In the genomic region with DNA sequence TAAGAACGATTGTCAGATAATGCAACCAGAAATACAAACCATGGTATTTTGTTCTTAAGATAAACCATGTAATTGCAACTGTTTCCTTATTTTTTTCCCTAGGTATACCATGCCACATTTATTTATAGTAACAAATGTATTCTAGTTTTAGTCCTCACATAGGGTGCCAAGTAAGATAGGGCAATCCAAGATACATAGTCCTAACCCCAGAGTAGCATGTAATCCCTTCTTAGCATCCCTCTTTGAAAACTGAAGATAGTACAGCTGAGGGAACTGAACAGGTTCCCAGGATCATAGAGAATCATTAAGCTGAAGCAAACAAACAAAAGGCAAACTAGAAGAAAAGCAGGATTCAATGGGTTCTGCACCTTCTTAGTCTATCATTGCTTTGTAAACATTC, we compare ENCODE assay signal across 25 cellular contexts. TPM values are rescaled to one million over a fixed set of nuclear protein-coding genes. Genes with fewer than 3 reads are reported as not detected.
DNase-seq lines count a peak whose midpoint lies in the region; ATAC-seq, FAIRE-seq and TF ChIP-seq lines count a peak whose summit lies in the region.
"Had no signal": no experiment of that assay in that cellular context is flagged by ENCODE, and none has a peak within 500 bp of the region (broad histone marks: within the 10 kb centered on the region; RNA-seq: fewer than 3 reads in every experiment).

No MANE protein-coding gene starts in this region.

- CTCF ChIA-PET in CD8-positive, alpha-beta T cell (lab: Charles Lee) = interaction anchor here (1.3 kb wide), 1 partner anchor 21 kb away, joined by 4 read pairs; no protein-coding TSS in a partner anchor
- CTCF ChIA-PET in K562 (lab: Yijun Ruan, JAX; ENCODE audit: low intra/inter-chr PET ratio) = no interaction called here

- in situ Hi-C loops in K562 (cut with MboI) = no loop called here

- H4K20me1 ChIP-seq in K562 (replicated peaks; ENCODE audit: control insufficient read depth, insufficient read depth, low read length) (no peaks in the 10 kb centered on the region), smooth muscle cell (ENCODE audit: low read depth) (no peaks in the 10 kb centered on the region)

- peak; percentile 12 for ATAC-seq in left ventricle myocardium superior
- no peak for ATAC-seq in Right ventricle myocardium inferior
- ATAC-seq in CD8-positive, alpha-beta T cell = no peak
- no peak for ATAC-seq in K562
- no peak for ATAC-seq in GM21717 (IDR thresholded peaks at IDR 0.05; ENCODE audit: unreplicated experiment)
- no peak for ATAC-seq in GM21529 (IDR thresholded peaks at IDR 0.05; ENCODE audit: unreplicated experiment)

- no peaks in the 10 kb centered on the region for H3K79me2 ChIP-seq in K562 (ENCODE audit: control insufficient read depth, insufficient read depth, low read length)
- H3K79me2 ChIP-seq in smooth muscle cell (ENCODE audit: low read depth) = no peaks in the 10 kb centered on the region

- BruUV-seq in K562 (replicated peaks; lab: Mats Ljungman, UMichigan) = no TSS peak

- H3K27me3 ChIP-seq in CD8-positive, alpha-beta T cell (ENCODE audit: insufficient read depth, low read length) = no peaks in the 10 kb centered on the region
- H3K27me3 ChIP-seq in K562 (ENCODE audit: control insufficient read depth in 2 of 2, insufficient read depth in 2 of 2, low read length in 2 of 2) (no peaks in the 10 kb centered on the region), smooth muscle cell (ENCODE audit: low read depth) (no peaks in the 10 kb centered on the region)

- no peaks in the 10 kb centered on the region for H3K9me3 Mint-ChIP-seq in CD8-positive, alpha-beta T cell

- peaks cover 6% of the 10 kb centered on the region for H3F3A ChIP-seq in smooth muscle cell (ENCODE audit: low read depth)

- no peak for DNase-seq in left ventricle myocardium superior
- DNase-seq in Right ventricle myocardium inferior (ENCODE audit: missing footprints) = no peak
- DNase-seq in CD8-positive, alpha-beta T cell = no peak
- DNase-seq in K562 (ENCODE audit: extremely low read depth in 1 of 4, low spot score in 3 of 4) = no peak
- no peak for DNase-seq in smooth muscle cell (lab: John Stamatoyannopoulos, UW; ENCODE audit: unreplicated experiment)
- DNase-seq: ACHN, DMS153, GDM1, GM23248, HCEC 1CT, IMR-90, Karpas-422, NCI-H1436, NCI-H1930, NCI-H345, NCI-H524 treated with DMSO at 0.1 percent for 48 hours, PC-3, RPMI8226 had no signal

- TF ChIP-seq POLR2A in K562 (conservative IDR thresholded peaks at IDR 0.05) = no peak; the same call in 1 of the 2 replicates

- H3K4me3 ChIP-seq in CD8-positive, alpha-beta T cell (ENCODE audit: low read depth, low read length) = no peak overlapping the region
- H3K4me3 ChIP-seq in K562 (no peak overlapping the region), smooth muscle cell (no peak overlapping the region)
- H3K4me3 ChIP-seq: GM23248 had no signal

- peaks cover 55% of the 10 kb centered on the region for H3K36me3 ChIP-seq in CD8-positive, alpha-beta T cell (ENCODE audit: insufficient read depth, low read length)
- peaks cover 97% of the 10 kb centered on the region for H3K36me3 ChIP-seq in K562 (ENCODE audit: control insufficient read depth, insufficient read depth, low read length)
- H3K36me3 ChIP-seq in smooth muscle cell (ENCODE audit: low read depth) = peaks cover 18% of the 10 kb centered on the region

- H3K36me3 Mint-ChIP-seq in CD8-positive, alpha-beta T cell = peaks cover 87% of the 10 kb centered on the region

- H3K4me3 Mint-ChIP-seq in CD8-positive, alpha-beta T cell = no peak overlapping the region

- TF ChIP-seq CTCF in CD8-positive, alpha-beta T cell (IDR thresholded peaks at IDR 0.05) = no peak
- TF ChIP-seq CTCF in K562 (IDR thresholded peaks at IDR 0.05 in 2 of 3, conservative IDR thresholded peaks at IDR 0.05 in 1 of 3; ENCODE audit: insufficient read depth in 2 of 3, low read depth in 1 of 3, low read length in 3 of 3) (no peak), smooth muscle cell (IDR thresholded peaks at IDR 0.05; ENCODE audit: borderline replicate concordance, insufficient read depth, poor library complexity, severe bottlenecking) (no peak)

- POLR2A ChIA-PET in CD8-positive, alpha-beta T cell (lab: Charles Lee) = interaction anchor here (1.6 kb wide), 1 partner anchor 10 kb away, joined by 5 read pairs; no protein-coding TSS in a partner anchor
- POLR2A ChIA-PET in K562 (lab: Yijun Ruan, JAX) = no interaction called here

- peak overlapping the region; percentile 70 for H3K27ac Mint-ChIP-seq in CD8-positive, alpha-beta T cell

- no peak for FAIRE-seq in K562 (lab: Jason Lieb, UNC)

- H3K4me2 ChIP-seq in K562 (ENCODE audit: insufficient read depth, low read length) (no peak overlapping the region), smooth muscle cell (no peak overlapping the region)

- WGBS in K562 (ENCODE audit: insufficient coverage, low coverage, missing lambda C conversion rate) = 95% methylated on average over 1 of the region's 1 CpG
- WGBS in smooth muscle cell (ENCODE audit: low lambda C conversion rate) = 100% methylated on average over 1 of the region's 1 CpG

- H3K27me3 Mint-ChIP-seq in CD8-positive, alpha-beta T cell (ENCODE audit: low read depth) = no peaks in the 10 kb centered on the region

- H3K4me1 Mint-ChIP-seq in CD8-positive, alpha-beta T cell (ENCODE audit: low read depth) = peaks cover 51% of the 10 kb centered on the region

- H3K4me1 ChIP-seq in CD8-positive, alpha-beta T cell (ENCODE audit: insufficient read depth, low read length) = no peaks in the 10 kb centered on the region
- H3K4me1 ChIP-seq in K562 (replicated peaks in 1 of 2; ENCODE audit: control insufficient read depth in 2 of 2, insufficient read depth in 2 of 2, low read length in 2 of 2) = no peaks in the 10 kb centered on the region
- no peaks in the 10 kb centered on the region for H3K4me1 ChIP-seq in smooth muscle cell (ENCODE audit: low read depth)

- no peaks in the 10 kb centered on the region for H3K9me1 ChIP-seq in K562 (ENCODE audit: control insufficient read depth, insufficient read depth, low read length)

- TF ChIP-seq EP300 in K562 (IDR thresholded peaks at IDR 0.05; ENCODE audit: low read length) = no peak

- no peak for TF ChIP-seq RAD21 in K562 (CRISPR knock-in tag; conservative IDR thresholded peaks at IDR 0.05 in 1 of 2, IDR thresholded peaks at IDR 0.05 in 1 of 2)

- H3K9me3 ChIP-seq in CD8-positive, alpha-beta T cell (ENCODE audit: low read length) = no peaks in the 10 kb centered on the region
- H3K9me3 ChIP-seq in K562 (replicated peaks; ENCODE audit: control insufficient read depth, insufficient read depth, low read depth, low read length) (no peaks in the 10 kb centered on the region), smooth muscle cell (replicated peaks; ENCODE audit: low read depth) (no peaks in the 10 kb centered on the region)

- no peak overlapping the region for H3K9ac ChIP-seq in K562 (ENCODE audit: insufficient read depth in 1 of 2, low read depth in 2 of 2, low read length in 2 of 2)
- H3K9ac ChIP-seq in smooth muscle cell (ENCODE audit: low read depth) = no peak overlapping the region
- H3K9ac ChIP-seq: GM23248 had no signal

- no peak overlapping the region for H3K27ac ChIP-seq in CD8-positive, alpha-beta T cell (ENCODE audit: low read depth, low read length)
- H3K27ac ChIP-seq in K562 (ENCODE audit: extremely low read depth, low read depth, low read length) = no peak overlapping the region
- H3K27ac ChIP-seq in smooth muscle cell (ENCODE audit: low read depth) = no peak overlapping the region
- H3K27ac ChIP-seq: C4-2B, GM23248, HL-60 had no signal

- intact Hi-C loops in left ventricle myocardium superior (cut with micrococcal nuclease) (no loop called here), Right ventricle myocardium inferior (cut with DNase I) (no loop called here), K562 (cut with micrococcal nuclease) (no loop called here)
- intact Hi-C loops in CD8-positive, alpha-beta T cell (cut with DNase I, micrococcal nuclease) = loop anchor here in 1 of 2 experiments (2.0 kb wide), 1 partner anchor 15 kb away; no protein-coding TSS in a partner anchor

- H2AFZ ChIP-seq in K562 (ENCODE audit: low read depth, low read length) (no peak overlapping the region), smooth muscle cell (ENCODE audit: low read depth) (no peak overlapping the region)
- H2AFZ ChIP-seq: GM23248 had no signal

RNA-seq across cellular contexts. Expression of a gene that starts 24.8 kb away (rescaled TPM):
- total RNA-seq in left ventricle myocardium superior (12.6 TPM), Right ventricle myocardium inferior (11.2 TPM), K562 (2014; rRNA removed) (51.9 and 56.7 TPM in 2 replicates), K562 (2014; rRNA removed; fragmentation: Illumina TruSeq; extraction: Trizol) (47.2 and 52.8 TPM in 2 replicates), K562 (2015; rRNA removed; fragmentation: Illumina TruSeq; extraction: Trizol) (45.5 and 47.4 TPM in 2 replicates), K562 (2021) (41.1 and 45.2 TPM in 2 replicates), smooth muscle cell (16.1 and 25.5 TPM in 2 replicates)
- total RNA-seq in CD8-positive, alpha-beta T cell = 10 to 100 TPM; 26.0 to 26.5 TPM
- 87.5 and 204 TPM in 2 replicates for total RNA-seq in K562 (2011; cell fraction: chromatin; rRNA removed; ENCODE audit: low replicate concordance)
- 66.0 and 72.5 TPM in 2 replicates for total RNA-seq in K562 (2011; cell fraction: nucleolus; rRNA removed)
- 99.0 and 133 TPM in 2 replicates for total RNA-seq in K562 (2011; cell fraction: nucleoplasm; rRNA removed)
- polyA plus RNA-seq in K562 (2011; rRNA removed) (30.0 and 38.1 TPM in 2 replicates), K562 (2014; fragmentation: Illumina TruSeq; extraction: Trizol) (33.3 and 39.8 TPM in 2 replicates), K562 (2014; fragmentation: Nextera tagmentation; extraction: Ambion mirVana) (10 to 100 TPM; 58.1 to 58.2 TPM), K562 (2014; rRNA removed) (49.3 and 53.6 TPM in 2 replicates), smooth muscle cell (16.2 and 18.6 TPM in 2 replicates)
- polyA plus RNA-seq in K562 (2011; cell fraction: cytosol; rRNA removed) = 5.8 and 8.1 TPM in 2 replicates
- polyA plus RNA-seq in K562 (2011; cell fraction: nucleus; rRNA removed) = 47.1 and 48.8 TPM in 2 replicates
- polyA plus RNA-seq in K562 (2012) = 24.9 and 33.0 TPM in 2 replicates
- 51.5 and 52.6 TPM in 2 replicates for polyA minus RNA-seq in K562 (2011; rRNA and poly(A)+ RNA removed)
- polyA minus RNA-seq in K562 (2011; cell fraction: cytosol; rRNA and poly(A)+ RNA removed) = 10.5 and 18.2 TPM in 2 replicates
- 67.2 and 68.6 TPM in 2 replicates for polyA minus RNA-seq in K562 (2011; cell fraction: nucleus; rRNA and poly(A)+ RNA removed)

RNA-seq across cellular contexts. Expression of a gene that starts 28.0 kb away (rescaled TPM):
- total RNA-seq in left ventricle myocardium superior (57.4 TPM), Right ventricle myocardium inferior (46.6 TPM), K562 (2014; rRNA removed) (32.0 and 40.8 TPM in 2 replicates), K562 (2014; rRNA removed; fragmentation: Illumina TruSeq; extraction: Trizol) (73.4 and 88.6 TPM in 2 replicates), K562 (2015; rRNA removed; fragmentation: Illumina TruSeq; extraction: Trizol) (46.5 and 57.4 TPM in 2 replicates), K562 (2021) (44.5 and 47.9 TPM in 2 replicates), smooth muscle cell (47.2 and 77.5 TPM in 2 replicates)
- total RNA-seq in CD8-positive, alpha-beta T cell = 100 to 1,000 TPM; 143 to 144 TPM
- 48.7 and 125 TPM in 2 replicates for total RNA-seq in K562 (2011; cell fraction: chromatin; rRNA removed; ENCODE audit: low replicate concordance)
- total RNA-seq in K562 (2011; cell fraction: nucleolus; rRNA removed) = 26.8 and 34.5 TPM in 2 replicates
- total RNA-seq in K562 (2011; cell fraction: nucleoplasm; rRNA removed) = 43.4 and 64.5 TPM in 2 replicates
- polyA plus RNA-seq in K562 (2011; rRNA removed) (67.7 and 84.0 TPM in 2 replicates), K562 (2014; fragmentation: Illumina TruSeq; extraction: Trizol) (44.2 and 48.3 TPM in 2 replicates), K562 (2014; fragmentation: Nextera tagmentation; extraction: Ambion mirVana) (100 to 1,000 TPM; 271 to 331 TPM), K562 (2014; rRNA removed) (47.1 and 54.1 TPM in 2 replicates), smooth muscle cell (26.8 and 31.5 TPM in 2 replicates)
- polyA plus RNA-seq in K562 (2011; cell fraction: cytosol; rRNA removed) = 18.6 and 37.9 TPM in 2 replicates
- polyA plus RNA-seq in K562 (2011; cell fraction: nucleus; rRNA removed) = 36.1 and 58.0 TPM in 2 replicates
- polyA plus RNA-seq in K562 (2012) = 39.7 and 46.8 TPM in 2 replicates
- polyA minus RNA-seq in K562 (2011; rRNA and poly(A)+ RNA removed) = 92.3 and 99.7 TPM in 2 replicates
- 27.1 and 49.5 TPM in 2 replicates for polyA minus RNA-seq in K562 (2011; cell fraction: cytosol; rRNA and poly(A)+ RNA removed)
- polyA minus RNA-seq in K562 (2011; cell fraction: nucleus; rRNA and poly(A)+ RNA removed) = 64.0 and 118 TPM in 2 replicates

RNA-seq across cellular contexts. Expression of a gene that starts 41.3 kb away (rescaled TPM):
- 0.17 TPM for total RNA-seq in left ventricle myocardium superior
- 0.65 TPM for total RNA-seq in Right ventricle myocardium inferior
- total RNA-seq in CD8-positive, alpha-beta T cell = not detected
- not detected in 2 replicates for total RNA-seq in K562 (2011; cell fraction: chromatin; rRNA removed; ENCODE audit: low replicate concordance)
- total RNA-seq in K562 (2011; cell fraction: nucleolus; rRNA removed) = not detected in 2 replicates
- total RNA-seq in K562 (2011; cell fraction: nucleoplasm; rRNA removed) = not detected in 2 replicates
- not detected in 2 replicates for total RNA-seq in K562 (2014; rRNA removed)
- total RNA-seq in K562 (2014; rRNA removed; fragmentation: Illumina TruSeq; extraction: Trizol) = not detected in 2 replicates
- 0.08 and 0.14 TPM in 2 replicates for total RNA-seq in K562 (2015; rRNA removed; fragmentation: Illumina TruSeq; extraction: Trizol)
- total RNA-seq in K562 (2021) = not detected in 2 replicates
- not detected in 2 replicates for polyA plus RNA-seq in K562 (2011; rRNA removed)
- polyA plus RNA-seq in K562 (2011; cell fraction: cytosol; rRNA removed) = 0.01 and 0.07 TPM in 2 replicates
- not detected in 2 replicates for polyA plus RNA-seq in K562 (2011; cell fraction: nucleus; rRNA removed)
- polyA plus RNA-seq in K562 (2012) = 0.23 and 0.62 TPM in 2 replicates
- 0.28 TPM in 1 of 2 replicates, not detected in the other for polyA plus RNA-seq in K562 (2014; fragmentation: Illumina TruSeq; extraction: Trizol)
- polyA plus RNA-seq in K562 (2014; fragmentation: Nextera tagmentation; extraction: Ambion mirVana) = under 1 TPM; 0.07 to 0.08 TPM
- polyA plus RNA-seq in K562 (2014; rRNA removed) = 0.16 TPM in 1 of 2 replicates, not detected in the other
- 0.06 TPM in 1 of 2 replicates, not detected in the other for polyA minus RNA-seq in K562 (2011; rRNA and poly(A)+ RNA removed)
- polyA minus RNA-seq in K562 (2011; cell fraction: cytosol; rRNA and poly(A)+ RNA removed) = not detected in 2 replicates
- not detected in 2 replicates for polyA minus RNA-seq in K562 (2011; cell fraction: nucleus; rRNA and poly(A)+ RNA removed)
- total RNA-seq in smooth muscle cell = not detected in 2 replicates
- polyA plus RNA-seq in smooth muscle cell = 0.12 and 0.14 TPM in 2 replicates
- total RNA-seq: Daoy, GM23248, HT1080, IMR-90, MCF 10A, PC-3 had no signal
- polyA plus RNA-seq: GM23248, IMR-90 had no signal
